9 cellular contexts compared by ENCODE assay signal in the genomic region with DNA sequence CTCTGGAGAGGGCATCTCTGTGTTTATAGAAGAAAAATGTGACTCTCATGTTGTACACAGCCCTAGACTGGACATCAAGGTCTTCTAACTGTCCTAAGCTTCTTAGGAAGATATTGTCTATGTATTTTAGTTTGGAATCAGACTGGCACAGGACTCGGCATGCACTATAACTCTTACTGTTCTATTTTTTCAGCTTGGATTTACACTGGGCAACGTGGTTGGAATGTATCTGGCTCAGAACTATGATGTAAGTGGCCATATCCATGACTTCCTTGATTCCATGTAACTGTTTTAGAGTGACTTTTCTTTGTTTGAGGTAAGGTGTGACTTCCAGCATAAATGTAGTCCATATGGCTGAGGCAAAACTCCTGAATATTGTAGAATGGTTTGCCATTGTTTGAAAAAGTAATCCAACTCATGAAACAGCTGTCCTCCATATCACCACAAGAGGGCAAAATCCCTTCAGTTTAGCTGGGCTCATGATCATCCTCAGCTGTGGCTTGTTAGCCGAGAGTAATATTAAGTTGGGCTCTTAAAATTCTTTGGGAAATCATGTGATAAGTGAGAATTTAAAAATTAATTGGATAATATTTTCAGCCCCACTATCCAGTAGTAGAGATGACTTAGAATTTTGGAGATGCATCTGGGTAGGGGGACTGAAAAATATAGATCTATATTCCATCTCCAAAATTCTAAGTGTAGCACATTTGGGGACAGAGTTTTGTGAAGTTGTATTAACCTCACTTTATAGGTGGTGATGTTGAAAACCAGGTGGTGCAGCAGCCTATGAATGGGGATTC. TPM values are rescaled to one million over a fixed set of nuclear protein-coding genes. Genes with fewer than 3 reads are reported as not detected.
DNase-seq lines count a peak whose midpoint lies in the region; ATAC-seq and TF ChIP-seq lines count a peak whose summit lies in the region.
"Had no signal": no experiment of that assay in that cellular context is flagged by ENCODE, and none has a peak within 500 bp of the region (broad histone marks: within the 10 kb centered on the region; RNA-seq: fewer than 3 reads in every experiment).

No MANE protein-coding gene starts in this region.

- no peaks in the 10 kb centered on the region for H3K9me3 Mint-ChIP-seq in endodermal cell

- H3K36me3 ChIP-seq in IMR-90 (ENCODE audit: control insufficient read depth, insufficient read depth, low read length) (peaks cover 5% of the 10 kb centered on the region), Panc1 (ENCODE audit: control insufficient read depth, insufficient read depth, low read length) (peaks cover 8% of the 10 kb centered on the region), endodermal cell (ENCODE audit: control insufficient read depth, insufficient read depth, low read length) (peaks cover 40% of the 10 kb centered on the region)

- no peaks in the 10 kb centered on the region for H3K27me3 Mint-ChIP-seq in endodermal cell (ENCODE audit: insufficient read depth)

- WGBS in IMR-90 (ENCODE audit: extremely low coverage in 2 of 2, insufficient read length in 1 of 2), 2 experiments = no CpG with 5 or more reads among the region's 3 CpGs
- 83 to 88% methylated on average over 2 to 3 of the region's 3 CpGs for WGBS in endodermal cell (ENCODE audit: insufficient coverage in 1 of 2, insufficient read length in 1 of 2), 2 experiments

- no peak overlapping the region for H2AK9ac ChIP-seq in IMR-90 (replicated peaks; ENCODE audit: low read depth, low read length, poor library complexity)

- TF ChIP-seq CTCF in GM20000 (IDR thresholded peaks at IDR 0.05; ENCODE audit: extremely low read depth, missing control alignments) = peak; percentile 73
- peak; percentile 88 for TF ChIP-seq CTCF in IMR-90 (conservative IDR thresholded peaks at IDR 0.05; ENCODE audit: low read depth, low read length)
- peak; percentile 80 for TF ChIP-seq CTCF in Panc1 (IDR thresholded peaks at IDR 0.05)
- TF ChIP-seq CTCF in endodermal cell (conservative IDR thresholded peaks at IDR 0.05) = peak; percentile 90

- H4K5ac ChIP-seq in IMR-90 (ENCODE audit: low read depth, low read length) = peak overlapping the region; percentile 38; the same call in 1 of the 2 replicates

- dilution Hi-C loops in IMR-90 (cut with HindIII; ENCODE audit: low sequenced_read_pairs, unreplicated experiment) = no loop called here

- H2BK20ac ChIP-seq in IMR-90 (ENCODE audit: low read depth, low read length) = peak overlapping the region; percentile 75; the same call in 1 of the 2 replicates

- POLR2A ChIA-PET in IMR-90 (lab: Charles Lee; ENCODE audit: unreplicated experiment) = no interaction called here
- POLR2A ChIA-PET in Panc1 (lab: Charles Lee) = no interaction called here

- peak; percentile 91 for TF ChIP-seq RAD21 in IMR-90 (IDR thresholded peaks at IDR 0.05; ENCODE audit: low read length)

- no peak overlapping the region for H4K91ac ChIP-seq in IMR-90 (ENCODE audit: insufficient read depth, low read depth, low read length)

- peaks cover 36% of the 10 kb centered on the region for H3K36me3 Mint-ChIP-seq in endodermal cell (ENCODE audit: low read depth)

- H3K27me3 ChIP-seq in IMR-90 (ENCODE audit: control insufficient read depth, insufficient read depth, low read length) = no peaks in the 10 kb centered on the region
- H3K27me3 ChIP-seq in Panc1 (ENCODE audit: control insufficient read depth, insufficient read depth, low read length) = no peaks in the 10 kb centered on the region
- no peaks in the 10 kb centered on the region for H3K27me3 ChIP-seq in endodermal cell (ENCODE audit: control insufficient read depth, insufficient read depth, low read length, poor library complexity, severe bottlenecking)

- in situ Hi-C loops in IMR-90 (cut with MboI; ENCODE audit: low sequenced_read_pairs) (no loop called here), Panc1 (cut with HindIII; ENCODE audit: low pct_unique_long_range_greater_than_20kb, low sequenced_read_pairs) (no loop called here)

- intact Hi-C loops in IMR-90 (cut with micrococcal nuclease) (loop anchor here (1.0 to 10.0 kb wide), 3 partner anchors 124 to 337 kb away; partner anchors contain the start of gene MTPN), Panc1 (cut with micrococcal nuclease; ENCODE audit: unreplicated experiment) (loop anchor here (2.0 to 5.0 kb wide), 2 partner anchors 125 to 336 kb away; no protein-coding TSS in a partner anchor)

- no peak overlapping the region for H3K9ac ChIP-seq in IMR-90 (ENCODE audit: low read depth, low read length)
- H3K9ac ChIP-seq in endodermal cell (ENCODE audit: extremely low read depth, low read length, poor library complexity, severe bottlenecking) = no peak overlapping the region

- H4K8ac ChIP-seq in IMR-90 (ENCODE audit: low read depth in 2 of 2, low read length in 2 of 2) = 0 out of 4 replicates have a peak overlapping the region, but pooled peaks of 1 of the 2 experiments have one; percentile 26

- H2BK120ac ChIP-seq in IMR-90 (ENCODE audit: low read depth, low read length) = peak overlapping the region; percentile 27; the same call in 1 of the 2 replicates

- no peak overlapping the region for H3K4me3 ChIP-seq in IMR-90 (ENCODE audit: insufficient read depth, low read depth, low read length)
- H3K4me3 ChIP-seq in Panc1 (ENCODE audit: low read depth in 2 of 2, low read length in 2 of 2) = no peak overlapping the region
- H3K4me3 ChIP-seq in endodermal cell (ENCODE audit: low read length) = no peak overlapping the region
- H3K4me3 ChIP-seq: skin epidermis had no signal

- peak overlapping the region; percentile 38; the same call in 1 of the 2 replicates for H3K4ac ChIP-seq in IMR-90 (ENCODE audit: low read depth, low read length)

- H4K20me1 ChIP-seq in IMR-90 (ENCODE audit: insufficient read depth, low read length) = peaks cover 29% of the 10 kb centered on the region

- H3K79me1 ChIP-seq in IMR-90 (ENCODE audit: low read depth in 1 of 2, low read length in 2 of 2) = peaks cover 11 to 55% of the 10 kb centered on the region in 2 experiments

- H2AK5ac ChIP-seq in IMR-90 (ENCODE audit: low read depth, low read length) = no peak overlapping the region

- no peak overlapping the region; the same call in 2 of the 3 replicates for H2BK15ac ChIP-seq in IMR-90 (ENCODE audit: low read depth, low read length)

- H3K18ac ChIP-seq in IMR-90 (ENCODE audit: low read depth, low read length) = 0 out of 2 replicates have a peak overlapping the region, but pooled peaks have one; percentile 20

- H3K4me2 ChIP-seq in IMR-90 (ENCODE audit: low read depth, low read length) = peak overlapping the region; percentile 16; the same call in 1 of the 2 replicates

- BruUV-seq in IMR-90 (replicated peaks; lab: Mats Ljungman, UMichigan) = no TSS peak
- BruUV-seq in Panc1 (replicated peaks; lab: Mats Ljungman, UMichigan) = no TSS peak

- peak overlapping the region; percentile 64 for H2BK5ac ChIP-seq in IMR-90 (ENCODE audit: low read depth, low read length, poor library complexity, severe bottlenecking)

- H3K4me1 Mint-ChIP-seq in endodermal cell = peaks cover 4% of the 10 kb centered on the region

- no peak overlapping the region for H3K27ac ChIP-seq in IMR-90 (ENCODE audit: insufficient read depth, low read length)
- H3K27ac ChIP-seq in Panc1 (ENCODE audit: low read length) = no peak overlapping the region
- no peak overlapping the region for H3K27ac ChIP-seq in endodermal cell (ENCODE audit: low read depth, low read length)
- H3K27ac ChIP-seq: skin epidermis had no signal

- ATAC-seq in IMR-90 (ENCODE audit: low read depth) = peak; percentile 71
- peak; percentile 90 for ATAC-seq in Panc1

- H3K27ac Mint-ChIP-seq in endodermal cell = no peak overlapping the region

- H3K14ac ChIP-seq in IMR-90 (replicated peaks; ENCODE audit: low read depth, low read length) = peak overlapping the region; percentile 40; the same call in 1 of the 2 replicates

- no peak for TF ChIP-seq POLR2A in IMR-90 (IDR thresholded peaks at IDR 0.05; ENCODE audit: low read depth, low read length)

- CTCF ChIA-PET in IMR-90 (lab: Yijun Ruan, JAX) (interaction anchor here (0.8 to 3.7 kb wide), 12 partner anchors 9 to 128 kb away, joined by 3 to 24 read pairs (median 5); partner anchors contain the start of gene STMP1), Panc1 (lab: Charles Lee) (interaction anchor here (0.9 to 1.3 kb wide), 2 partner anchors 125 to 399 kb away, joined by 3 to 7 read pairs; no protein-coding TSS in a partner anchor)

- no peaks in the 10 kb centered on the region for H3K9me3 ChIP-seq in IMR-90 (ENCODE audit: control insufficient read depth, insufficient read depth, low read length)
- no peaks in the 10 kb centered on the region for H3K9me3 ChIP-seq in Panc1 (ENCODE audit: control insufficient read depth, insufficient read depth, low read depth, low read length)
- no peaks in the 10 kb centered on the region for H3K9me3 ChIP-seq in endodermal cell (ENCODE audit: control insufficient read depth, low read length)

- no peak overlapping the region for H3K56ac ChIP-seq in IMR-90 (ENCODE audit: extremely low read depth, insufficient read depth, low read length)

- DNase-seq in DMS114 treated with DMSO at 0.1 percent for 48 hours (lab: John Stamatoyannopoulos, UW; ENCODE audit: unreplicated experiment) = peak; percentile 43
- DNase-seq in GM20000 (ENCODE audit: low spot score) = peak; percentile 47
- DNase-seq in IMR-90 = peak; percentile 84
- no peak for DNase-seq in Panc1 (ENCODE audit: low read depth, low spot score)
- DNase-seq in endodermal cell = no peak
- DNase-seq in mucosa of gallbladder (ENCODE audit: low spot score) = peak; percentile 42
- DNase-seq in cortex of kidney (lab: John Stamatoyannopoulos, UW) = no peak
- DNase-seq in NK-92 (lab: John Stamatoyannopoulos, UW; ENCODE audit: unreplicated experiment) = no peak

- peaks cover 5% of the 10 kb centered on the region; the same call in 1 of the 2 replicates for H3K9me1 ChIP-seq in IMR-90 (ENCODE audit: insufficient read depth, low read length)

- H3K23ac ChIP-seq in IMR-90 (ENCODE audit: low read depth, low read length) = peak overlapping the region; percentile 36; the same call in 1 of the 2 replicates

- peaks cover 9% of the 10 kb centered on the region for H3K4me1 ChIP-seq in IMR-90 (ENCODE audit: control insufficient read depth, insufficient read depth, low read length)
- H3K4me1 ChIP-seq in Panc1 (ENCODE audit: control insufficient read depth, insufficient read depth, low read length) = peaks cover 3% of the 10 kb centered on the region; the same call in 1 of the 2 replicates
- no peaks in the 10 kb centered on the region for H3K4me1 ChIP-seq in endodermal cell (ENCODE audit: control insufficient read depth, insufficient read depth, low read length)

- no peak overlapping the region for H3K4me3 Mint-ChIP-seq in endodermal cell

- H2AFZ ChIP-seq in IMR-90 (replicated peaks; ENCODE audit: low read length, poor library complexity) = no peak overlapping the region

RNA-seq across cellular contexts. Expression of gene STMP1, which starts 10.4 kb away (rescaled TPM):
- total RNA-seq in IMR-90 (2012; rRNA removed) (6.1 and 11.9 TPM in 2 replicates), Panc1 (2021; ENCODE audit: unreplicated experiment) (29.5 TPM), endodermal cell (10 to 100 TPM; 33.1 to 38.2 TPM), mucosa of gallbladder (35.2 TPM)
- 22.5 and 28.3 TPM in 2 replicates for polyA plus RNA-seq in IMR-90 (2012; rRNA removed)
- 5.2 and 13.9 TPM in 2 replicates for polyA plus RNA-seq in IMR-90 (2012; cell fraction: cytosol; rRNA removed)
- polyA plus RNA-seq in IMR-90 (2012; cell fraction: nucleus; rRNA removed; ENCODE audit: low replicate concordance) = 1.3 and 9.0 TPM in 2 replicates
- polyA plus RNA-seq in Panc1 (2012; ENCODE audit: insufficient read length) = 46.4 TPM
- polyA plus RNA-seq in endodermal cell (2013, experiment 1 of 2) = 64.2 TPM
- polyA plus RNA-seq in endodermal cell (2013, experiment 2 of 2) = 63.6 TPM

RNA-seq across cellular contexts. Expression of gene SLC13A4, which starts 55.2 kb away (rescaled TPM):
- total RNA-seq in IMR-90 (2012; rRNA removed) (0.56 TPM in 1 of 2 replicates, not detected in the other), Panc1 (2021; ENCODE audit: unreplicated experiment) (not detected), endodermal cell (1 to 10 TPM; 1.8 to 3.2 TPM), mucosa of gallbladder (not detected)
- polyA plus RNA-seq in IMR-90 (2012; rRNA removed) = 0.10 TPM in 1 of 2 replicates, not detected in the other
- 0.12 and 0.23 TPM in 2 replicates for polyA plus RNA-seq in IMR-90 (2012; cell fraction: cytosol; rRNA removed)
- 0.16 and 0.32 TPM in 2 replicates for polyA plus RNA-seq in IMR-90 (2012; cell fraction: nucleus; rRNA removed; ENCODE audit: low replicate concordance)
- 0.58 TPM for polyA plus RNA-seq in Panc1 (2012; ENCODE audit: insufficient read length)
- polyA plus RNA-seq in endodermal cell (2013, experiment 1 of 2) = 2.7 TPM
- 1.4 TPM for polyA plus RNA-seq in endodermal cell (2013, experiment 2 of 2)

Comparison
In these comparisons a context has a peak if more than half of its experiments do, and no peak if none do; other contexts are left out.
1. DNase-seq: peak in DMS114 treated with DMSO at 0.1 percent for 48 hours (single experiment), GM20000 (single experiment), IMR-90 (single experiment) and mucosa of gallbladder (single experiment); none in Panc1 (single experiment), endodermal cell (single experiment), cortex of kidney (single experiment) and NK-92 (single experiment).
2. Peak in every context shown above with its lines, with median percentiles within 50 percentile points of each other: CTCF ChIP-seq.